1 cellular context compared by ENCODE assay signal in genomic region chr1:183892351-183892793, GRCh38.
TF ChIP-seq lines count a peak whose summit lies in the region.

No MANE protein-coding gene starts in this region.

TF ChIP-seq in HepG2, 621 proteins besides CTCF, POLR2A, EP300 and RAD21 (continued from another document):
- TF ChIP-seq CEBPZ (IDR thresholded peaks at IDR 0.05; ENCODE audit: low read length) (no peak), PAXIP1 (CRISPR knock-in tag; conservative IDR thresholded peaks at IDR 0.05) (peak; percentile 69), RARA (CRISPR knock-in tag; IDR thresholded peaks at IDR 0.05) (peak; percentile 65; the same call in 1 of the 2 replicates)
TF ChIP-seq in HepG2: peak in this region for 66.
